ENCODE assay signal across 10 cellular contexts in genomic region chr6:25312703-25313102, GRCh38. TPM values are rescaled to one million over a fixed set of nuclear protein-coding genes. Genes with fewer than 3 reads are reported as not detected.
A peak's percentile ranks its signal among the peaks of the same experiment; 100 is the strongest.
DNase-seq lines count a peak whose midpoint lies in the region; ATAC-seq, FAIRE-seq and TF ChIP-seq lines count a peak whose summit lies in the region.
"Had no signal": no experiment of that assay in that cellular context is flagged by ENCODE, and none has a peak within 500 bp of the region (broad histone marks: within the 10 kb centered on the region; RNA-seq: fewer than 3 reads in every experiment).

No MANE protein-coding gene starts in this region.

- H3K36me3 ChIP-seq in stomach (no peaks in the 10 kb centered on the region), body of pancreas (replicated peaks in 1 of 2; ENCODE audit: insufficient read depth in 1 of 2, low read depth in 2 of 2) (no peaks in the 10 kb centered on the region)
- H3K36me3 ChIP-seq: lower lobe of right lung, SJCRH30 had no signal

- H3K4me1 ChIP-seq in stomach, result peaks cover 18 to 64% (median 28%) of the 10 kb centered on the region in 4 donors
- H3K4me1 ChIP-seq in body of pancreas, result peaks cover 16% of the 10 kb centered on the region
- H3K4me1 ChIP-seq: SJCRH30 had no signal

- ATAC-seq in body of pancreas, result no peak
- ATAC-seq in HG03342 (IDR thresholded peaks at IDR 0.05; ENCODE audit: unreplicated experiment), result no peak

- intact Hi-C loops in stomach (cut with DNase I; ENCODE audit: low total_unique reads) (no loop called here), body of pancreas (cut with DNase I) (no loop called here)

- H3K27ac ChIP-seq in stomach (peak overlapping the region in 3 of 5 donors; percentile 12 to 65 (median 47)), body of pancreas (no peak overlapping the region)
- H3K27ac ChIP-seq: HL-60, lower lobe of right lung, SJCRH30 had no signal

- TF ChIP-seq POLR2A in H54 (IDR thresholded peaks at IDR 0.05; ENCODE audit: low read depth, low read length), result no peak
- no peak for TF ChIP-seq POLR2A in stomach (IDR thresholded peaks at IDR 0.05)
- TF ChIP-seq POLR2A in body of pancreas (IDR thresholded peaks at IDR 0.05), result no peak

- H3K4me3 ChIP-seq in fibroblast of villous mesenchyme (ENCODE audit: low read depth, low read length), result peak overlapping the region; percentile 32
- no peak overlapping the region for H3K4me3 ChIP-seq in stomach
- no peak overlapping the region for H3K4me3 ChIP-seq in body of pancreas
- H3K4me3 ChIP-seq: lower lobe of right lung, SJCRH30 had no signal

- in situ Hi-C loops in SK-MEL-5 (cut with HindIII; ENCODE audit: low pct_unique_long_range_greater_than_20kb, low sequenced_read_pairs), result no loop called here

- 2 to 4% (median 3%) methylated on average over 2 of the region's 2 CpGs for WGBS in stomach, 5 donors
- WGBS in body of pancreas, 2 donors, result 9 to 14% methylated on average over 2 of the region's 2 CpGs

- TF ChIP-seq EP300 in stomach (IDR thresholded peaks at IDR 0.05), result no peak

- DNase-seq in H54 (ENCODE audit: insufficient read length, low spot score) (peak; percentile 15), SK-MEL-5 (ENCODE audit: low read depth, low spot score) (peak; percentile 92), fibroblast of villous mesenchyme (ENCODE audit: low read depth) (peak; percentile 91), stomach (no peak), NCI-H526 treated with DMSO at 0.1 percent for 48 hours (lab: John Stamatoyannopoulos, UW) (no peak), body of pancreas (no peak)
- DNase-seq: lower lobe of right lung had no signal

- no peaks in the 10 kb centered on the region for H3K9me3 ChIP-seq in stomach
- H3K9me3 ChIP-seq in body of pancreas, result no peaks in the 10 kb centered on the region
- H3K9me3 ChIP-seq: lower lobe of right lung, SJCRH30 had no signal

- H3K27me3 ChIP-seq in stomach (no peaks in the 10 kb centered on the region), body of pancreas (no peaks in the 10 kb centered on the region)
- H3K27me3 ChIP-seq: SJCRH30 had no signal

- peak; percentile 68 for FAIRE-seq in H54 (lab: Jason Lieb, UNC)

- TF ChIP-seq CTCF in fibroblast of villous mesenchyme (IDR thresholded peaks at IDR 0.05; ENCODE audit: insufficient read depth, low read depth, low read length) (peak; percentile 29), stomach (IDR thresholded peaks at IDR 0.05) (no peak), body of pancreas (IDR thresholded peaks at IDR 0.05) (no peak)

RNA-seq across cellular contexts. Expression of gene CARMIL1, which starts 33.5 kb away (rescaled TPM):
- total RNA-seq in SK-MEL-5 (2014; rRNA removed; shearing (Covaris generic)), result 45.1 and 45.5 TPM in 2 replicates
- polyA plus RNA-seq in SK-MEL-5 (2015; cell fraction: cytosol; rRNA removed), result 24.8 and 35.9 TPM in 2 replicates
- polyA plus RNA-seq in SK-MEL-5 (2015; cell fraction: nucleus; rRNA removed), result 16.7 and 17.1 TPM in 2 replicates
- total RNA-seq in fibroblast of villous mesenchyme (11.2 and 12.2 TPM in 2 replicates), stomach (10 to 100 TPM; 12.5 to 42.7 (median 18.7) TPM), body of pancreas (10 to 100 TPM; 11.9 to 13.7 TPM)
- polyA plus RNA-seq in stomach, result 10 to 100 TPM; 10.5 to 11.9 (median 11.7) TPM

Comparison
In these comparisons a context has a peak if more than half of its experiments do, and no peak if none do; other contexts are left out.
1. DNase-seq: peak in H54 (single experiment), SK-MEL-5 (single experiment) and fibroblast of villous mesenchyme (single experiment); none in stomach (single experiment), NCI-H526 treated with DMSO at 0.1 percent for 48 hours (single experiment) and body of pancreas (0 of 4).
2. H3K27ac ChIP-seq: peak in stomach (3 of 5); none in body of pancreas (0 of 4).